ENCODE assay signal across 1 cellular context in genomic region chr10:130770018-130770630, GRCh38.
TF ChIP-seq lines count a peak whose summit lies in the region.

No MANE protein-coding gene starts in this region.

TF ChIP-seq in SK-N-SH, 30 proteins besides CTCF, POLR2A, EP300 and RAD21 (continued from another document):
- TF ChIP-seq, protein P1, sequence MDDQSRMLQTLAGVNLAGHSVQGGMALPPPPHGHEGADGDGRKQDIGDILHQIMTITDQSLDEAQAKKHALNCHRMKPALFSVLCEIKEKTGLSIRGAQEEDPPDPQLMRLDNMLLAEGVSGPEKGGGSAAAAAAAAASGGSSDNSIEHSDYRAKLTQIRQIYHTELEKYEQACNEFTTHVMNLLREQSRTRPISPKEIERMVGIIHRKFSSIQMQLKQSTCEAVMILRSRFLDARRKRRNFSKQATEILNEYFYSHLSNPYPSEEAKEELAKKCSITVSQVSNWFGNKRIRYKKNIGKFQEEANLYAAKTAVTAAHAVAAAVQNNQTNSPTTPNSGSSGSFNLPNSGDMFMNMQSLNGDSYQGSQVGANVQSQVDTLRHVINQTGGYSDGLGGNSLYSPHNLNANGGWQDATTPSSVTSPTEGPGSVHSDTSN (IDR thresholded peaks at IDR 0.05): no peak
